ENCODE assay signal across 18 cellular contexts in the genomic region with DNA sequence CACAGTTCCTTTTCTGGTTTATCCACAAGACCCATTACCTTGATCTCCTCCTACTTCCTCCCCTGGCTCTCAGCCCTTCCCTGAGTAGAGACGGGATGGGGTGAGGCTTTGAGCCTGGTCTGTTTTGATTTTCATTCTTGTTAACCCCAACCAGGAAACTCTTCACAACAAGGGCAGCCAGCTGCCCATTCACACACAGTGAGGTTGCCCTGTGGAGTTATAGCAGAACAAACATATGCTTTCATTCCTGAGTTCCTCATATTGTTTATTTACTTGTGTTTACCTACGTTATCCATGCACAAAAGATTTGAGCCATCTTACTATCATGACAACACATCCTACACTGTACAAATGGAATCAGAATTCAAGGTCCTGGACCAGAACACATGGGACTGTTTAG. TPM values are rescaled to one million over a fixed set of nuclear protein-coding genes. Genes with fewer than 3 reads are reported as not detected.
"Had no signal": no experiment of that assay in that cellular context is flagged by ENCODE, and none has a peak within 500 bp of the region (broad histone marks: within the 10 kb centered on the region; RNA-seq: fewer than 3 reads in every experiment).

No MANE protein-coding gene starts in this region.

- H3K4me3 ChIP-seq: adrenal gland, esophagus squamous epithelium, psoas muscle, spleen, suprapubic skin had no signal

- H3K27ac Mint-ChIP-seq: activated CD4-positive, alpha-beta T cell treated with anti-CD3 and anti-CD28 coated beads, Interleukin-2, amount 10 ng/mL, durations not matched to agents 24 days and 14 days; activated CD8-positive, alpha-beta T cell treated with anti-CD3 and anti-CD28 coated beads, Interleukin-2, amount 10 ng/mL, durations not matched to agents 7 days and 5 days; activated naive CD4-positive, alpha-beta T cell treated with anti-CD3 and anti-CD28 coated beads, Interleukin-2, amount 50 U/mL, for 24 hours; stimulated activated naive CD8-positive, alpha-beta T cell treated with anti-CD3 and anti-CD28 coated beads, Interleukin-15, Interleukin-2, amounts not matched to agents 100 ng/mL and 50 ng/mL, for 24 hours had no signal

- H3K4me3 Mint-ChIP-seq: activated CD4-positive, alpha-beta T cell treated with anti-CD3 and anti-CD28 coated beads, Interleukin-2, amount 10 ng/mL, durations not matched to agents 24 days and 14 days; activated CD8-positive, alpha-beta T cell treated with anti-CD3 and anti-CD28 coated beads, Interleukin-2, amount 10 ng/mL, durations not matched to agents 7 days and 5 days; activated naive CD4-positive, alpha-beta T cell treated with anti-CD3 and anti-CD28 coated beads, Interleukin-2, amount 50 U/mL, for 24 hours; nephron; stimulated activated naive CD8-positive, alpha-beta T cell treated with anti-CD3 and anti-CD28 coated beads, Interleukin-15, Interleukin-2, amounts not matched to agents 100 ng/mL and 50 ng/mL, for 24 hours had no signal

- H3K4me1 Mint-ChIP-seq: activated CD4-positive, alpha-beta T cell treated with anti-CD3 and anti-CD28 coated beads, Interleukin-2, amount 10 ng/mL, durations not matched to agents 24 days and 14 days; activated naive CD4-positive, alpha-beta T cell treated with anti-CD3 and anti-CD28 coated beads, Interleukin-2, amount 50 U/mL, for 24 hours had no signal

- H3K36me3 ChIP-seq: adrenal gland, esophagus squamous epithelium, spleen, suprapubic skin had no signal

- H3K4me1 ChIP-seq: adrenal gland, esophagus squamous epithelium, psoas muscle, spleen, suprapubic skin had no signal

- H3K9me3 Mint-ChIP-seq: activated CD4-positive, alpha-beta T cell treated with anti-CD3 and anti-CD28 coated beads, Interleukin-2, amount 10 ng/mL, durations not matched to agents 24 days and 14 days; activated naive CD4-positive, alpha-beta T cell treated with anti-CD3 and anti-CD28 coated beads, Interleukin-2, amount 50 U/mL, for 24 hours; nephron; stimulated activated naive CD8-positive, alpha-beta T cell treated with anti-CD3 and anti-CD28 coated beads, Interleukin-15, Interleukin-2, amounts not matched to agents 100 ng/mL and 50 ng/mL, for 24 hours had no signal

- DNase-seq: activated CD4-positive, alpha-beta T cell treated with anti-CD3 and anti-CD28 coated beads, Interleukin-2, amount 10 ng/mL, durations not matched to agents 24 days and 14 days; activated CD4-positive, CD25-positive, alpha-beta regulatory T cell; activated CD8-positive, alpha-beta memory T cell treated with anti-CD3 and anti-CD28 coated beads, Interleukin-2, amount 50 U/mL, for 4 hours; activated CD8-positive, alpha-beta T cell treated with anti-CD3 and anti-CD28 coated beads, Interleukin-2, amount 10 ng/mL, durations not matched to agents 7 days and 5 days; activated effector memory CD4-positive, alpha-beta T cell treated with anti-CD3 and anti-CD28 coated beads, Interleukin-2, amount 50 U/mL, for 16 hours; activated T-cell treated with anti-CD3 and anti-CD28 coated beads, Interleukin-2, amount 50 U/mL, for 48 hours; adrenal gland; esophagus squamous epithelium; hippocampal formation; occipital lobe; psoas muscle; spleen; trophoblast cell had no signal

- H3K36me3 Mint-ChIP-seq: activated naive CD4-positive, alpha-beta T cell treated with anti-CD3 and anti-CD28 coated beads, Interleukin-2, amount 50 U/mL, for 24 hours had no signal

- H3K27ac ChIP-seq: adrenal gland, esophagus squamous epithelium, psoas muscle, spleen, suprapubic skin had no signal

- ATAC-seq: activated CD8-positive, alpha-beta T cell treated with anti-CD3 and anti-CD28 coated beads, Interleukin-2, amount 10 ng/mL, durations not matched to agents 7 days and 5 days; psoas muscle; sciatic nerve had no signal

- H3K9me3 ChIP-seq: adrenal gland, esophagus squamous epithelium, psoas muscle, spleen, suprapubic skin had no signal

- H3K27me3 ChIP-seq: adrenal gland, esophagus squamous epithelium, spleen, suprapubic skin had no signal

RNA-seq across cellular contexts. Expression of a gene that starts 21.8 kb away (rescaled TPM):
- total RNA-seq: activated CD4-positive, alpha-beta T cell treated with anti-CD3 and anti-CD28 coated beads, Interleukin-2, amount 10 ng/mL, durations not matched to agents 24 days and 14 days; activated CD8-positive, alpha-beta T cell treated with anti-CD3 and anti-CD28 coated beads, Interleukin-2, amount 10 ng/mL, durations not matched to agents 7 days and 5 days had no signal
